8 cellular contexts compared by ENCODE assay signal in the genomic region with DNA sequence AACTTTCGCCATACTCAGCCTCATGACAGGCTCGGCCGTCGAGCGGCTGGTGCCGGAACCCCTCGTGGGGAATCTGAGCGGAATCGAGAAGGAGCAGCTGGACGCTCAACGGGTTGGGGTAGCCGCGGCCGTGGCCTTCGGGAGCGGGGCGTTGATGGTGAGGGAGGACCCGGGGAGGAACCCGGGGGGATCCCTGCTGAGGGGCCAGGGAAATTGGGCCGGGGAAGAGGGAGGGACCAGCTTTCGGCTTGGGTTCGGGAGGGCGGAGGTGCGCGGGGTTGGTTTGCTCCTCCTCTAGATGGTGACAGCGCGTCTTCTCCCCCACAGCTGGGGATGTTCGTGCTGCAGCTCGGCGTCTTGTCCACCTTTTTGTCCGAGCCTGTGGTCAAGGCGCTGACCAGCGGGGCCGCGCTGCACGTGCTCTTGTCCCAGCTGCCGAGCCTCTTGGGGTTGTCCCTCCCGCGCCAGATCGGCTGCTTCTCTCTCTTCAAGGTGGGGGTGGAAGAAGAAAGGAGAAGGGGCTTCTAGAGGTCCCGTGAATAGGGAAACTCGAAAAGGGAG. TPM values are rescaled to one million over a fixed set of nuclear protein-coding genes. Genes with fewer than 3 reads are reported as not detected.
A peak's percentile ranks its signal among the peaks of the same experiment; 100 is the strongest.
DNase-seq lines count a peak whose midpoint lies in the region; ATAC-seq and TF ChIP-seq lines count a peak whose summit lies in the region.

No MANE protein-coding gene starts in this region.

- CTCF ChIA-PET in activated CD4-positive, alpha-beta memory T cell treated with anti-CD3 and anti-CD28 coated beads for 36 hours (lab: Charles Lee), result interaction anchor here (0.7 to 7.5 kb wide), 14 partner anchors 9 to 162 kb away, joined by 3 to 112 read pairs (median 6); a partner anchor contains a TSS

- no peak overlapping the region for H3K27ac ChIP-seq in rectal smooth muscle tissue (ENCODE audit: low read depth, low read length)

- peaks cover 82% of the 10 kb centered on the region for H3K27me3 Mint-ChIP-seq in activated CD4-positive, alpha-beta memory T cell treated with anti-CD3 and anti-CD28 coated beads for 36 hours

- H3K4me3 ChIP-seq in GM06990 (replicated peaks; ENCODE audit: low read depth, low read length), result 0 out of 2 replicates have a peak overlapping the region, but pooled peaks have one; percentile 2
- peak overlapping the region; percentile 63 for H3K4me3 ChIP-seq in rectal smooth muscle tissue (ENCODE audit: low read length)

- no peak overlapping the region for H3K27ac Mint-ChIP-seq in activated CD4-positive, alpha-beta memory T cell treated with anti-CD3 and anti-CD28 coated beads for 36 hours

- H3K4me3 Mint-ChIP-seq in activated CD4-positive, alpha-beta memory T cell treated with anti-CD3 and anti-CD28 coated beads for 36 hours, result peak overlapping the region; percentile 63

- H3K36me3 Mint-ChIP-seq in activated CD4-positive, alpha-beta memory T cell treated with anti-CD3 and anti-CD28 coated beads for 36 hours, result no peaks in the 10 kb centered on the region

- DNase-seq in GM06990 (ENCODE audit: extremely low read depth, insufficient read length) (no peak), Right ventricle myocardium superior (no peak), amniotic stem cell (lab: John Stamatoyannopoulos, UW) (no peak)
- no peak for DNase-seq in activated CD4-positive, alpha-beta memory T cell treated with anti-CD3 and anti-CD28 coated beads for 36 hours

- H3K27me3 ChIP-seq in GM06990 (replicated peaks; ENCODE audit: control insufficient read depth, insufficient read depth, low read length) (peaks cover 7% of the 10 kb centered on the region), rectal smooth muscle tissue (ENCODE audit: control insufficient read depth, insufficient read depth, low read length) (peaks cover 33% of the 10 kb centered on the region)

- POLR2A ChIA-PET in activated CD4-positive, alpha-beta memory T cell treated with anti-CD3 and anti-CD28 coated beads for 36 hours (lab: Charles Lee), result interaction anchor here (0.7 to 2.1 kb wide), 2 partner anchors 10 to 37 kb away, joined by 3 to 9 read pairs; a partner anchor contains a TSS

- no peak for TF ChIP-seq CTCF in GM06990 (IDR thresholded peaks at IDR 0.05; ENCODE audit: insufficient read depth, low read length, poor library complexity, severe bottlenecking)

- intact Hi-C loops in activated CD4-positive, alpha-beta memory T cell treated with anti-CD3 and anti-CD28 coated beads for 36 hours (cut with micrococcal nuclease), result loop anchor here (1.0 to 5.0 kb wide), 4 partner anchors 30 to 164 kb away; a partner anchor contains a TSS
- intact Hi-C loops in Right ventricle myocardium superior (cut with DNase I), result loop anchor here (10.0 kb wide), 1 partner anchor 146 kb away; a partner anchor contains a TSS

- H3K4me1 Mint-ChIP-seq in activated CD4-positive, alpha-beta memory T cell treated with anti-CD3 and anti-CD28 coated beads for 36 hours (ENCODE audit: low read depth), result peaks cover 24% of the 10 kb centered on the region

- H3K4me1 ChIP-seq in rectal smooth muscle tissue (ENCODE audit: control insufficient read depth, insufficient read depth, low read length), result peaks cover 5% of the 10 kb centered on the region

- ATAC-seq in Right ventricle myocardium superior (ENCODE audit: poor library complexity) (peak; percentile 18), GM18861 (IDR thresholded peaks at IDR 0.05; ENCODE audit: unreplicated experiment) (no peak), GM21360 (IDR thresholded peaks at IDR 0.05; ENCODE audit: unreplicated experiment) (no peak), GM18870 (IDR thresholded peaks at IDR 0.05; ENCODE audit: unreplicated experiment) (no peak)

- H3K9me3 Mint-ChIP-seq in activated CD4-positive, alpha-beta memory T cell treated with anti-CD3 and anti-CD28 coated beads for 36 hours, result no peaks in the 10 kb centered on the region

- no peak overlapping the region for H3K9ac ChIP-seq in rectal smooth muscle tissue (ENCODE audit: low read length)

- H3K36me3 ChIP-seq in GM06990 (ENCODE audit: control insufficient read depth, insufficient read depth, low read length) (no peaks in the 10 kb centered on the region), rectal smooth muscle tissue (ENCODE audit: control insufficient read depth, insufficient read depth, low read length) (peaks cover under 1% of the 10 kb centered on the region)

RNA-seq across cellular contexts. Expression of a gene that starts 9.8 kb away (rescaled TPM):
- total RNA-seq in activated CD4-positive, alpha-beta memory T cell treated with anti-CD3 and anti-CD28 coated beads for 36 hours, result 1 to 10 TPM; 1.4 to 2.5 TPM
- 14.3 TPM for total RNA-seq in Right ventricle myocardium superior

RNA-seq across cellular contexts. Expression of a gene that starts 12.0 kb away (rescaled TPM):
- 1 to 10 TPM; 1.7 to 2.1 TPM for total RNA-seq in activated CD4-positive, alpha-beta memory T cell treated with anti-CD3 and anti-CD28 coated beads for 36 hours
- total RNA-seq in Right ventricle myocardium superior, result 5.6 TPM

RNA-seq across cellular contexts. Expression of a gene that starts 16.4 kb away (rescaled TPM):
- total RNA-seq in activated CD4-positive, alpha-beta memory T cell treated with anti-CD3 and anti-CD28 coated beads for 36 hours, result 10 to 100 TPM; 15.4 to 15.8 TPM
- total RNA-seq in Right ventricle myocardium superior, result 21.7 TPM

RNA-seq across cellular contexts. Expression of a gene that starts 30.0 kb away (rescaled TPM):
- total RNA-seq in activated CD4-positive, alpha-beta memory T cell treated with anti-CD3 and anti-CD28 coated beads for 36 hours, result 10 to 100 TPM; 17.8 to 20.6 TPM
- total RNA-seq in Right ventricle myocardium superior, result 12.4 TPM
